ENCODE assay signal across 1 cellular context in the genomic region with DNA sequence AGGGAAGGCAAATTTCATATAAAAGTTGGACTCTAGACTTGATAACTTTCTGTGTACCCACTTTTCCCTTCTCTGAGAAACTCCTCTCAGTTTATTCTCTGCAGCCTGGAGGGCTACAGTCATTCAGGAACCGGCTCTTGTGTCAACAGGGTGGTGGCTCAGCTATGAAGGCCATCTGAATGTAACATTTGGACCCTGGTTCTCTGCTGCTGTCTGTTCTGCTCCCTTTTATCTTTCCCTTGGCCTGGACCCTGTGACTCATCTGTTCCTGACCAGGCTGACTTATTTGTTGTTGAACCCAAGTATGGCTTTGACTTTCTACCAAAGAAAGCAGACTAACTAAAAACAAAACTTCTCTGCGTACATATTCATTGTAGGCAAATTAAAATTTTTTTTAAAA.
TF ChIP-seq lines count a peak whose summit lies in the region.

No MANE protein-coding gene starts in this region.

TF ChIP-seq in HepG2, 621 proteins besides CTCF, POLR2A, EP300 and RAD21 (continued from another document and continues in another):
- TF ChIP-seq, protein P1, sequence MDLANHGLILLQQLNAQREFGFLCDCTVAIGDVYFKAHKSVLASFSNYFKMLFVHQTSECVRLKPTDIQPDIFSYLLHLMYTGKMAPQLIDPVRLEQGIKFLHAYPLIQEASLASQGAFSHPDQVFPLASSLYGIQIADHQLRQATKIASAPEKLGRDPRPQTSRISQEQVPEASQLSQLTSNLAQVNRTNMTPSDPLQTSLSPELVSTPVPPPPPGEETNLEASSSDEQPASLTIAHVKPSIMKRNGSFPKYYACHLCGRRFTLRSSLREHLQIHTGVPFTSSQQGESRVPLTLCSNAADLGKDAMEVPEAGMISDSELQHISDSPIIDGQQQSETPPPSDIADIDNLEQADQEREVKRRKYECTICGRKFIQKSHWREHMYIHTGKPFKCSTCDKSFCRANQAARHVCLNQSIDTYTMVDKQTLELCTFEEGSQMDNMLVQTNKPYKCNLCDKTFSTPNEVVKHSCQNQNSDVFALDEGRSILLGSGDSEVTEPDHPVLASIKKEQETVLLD (CRISPR knock-in tag; IDR thresholded peaks at IDR 0.05; ENCODE audit: low read depth) = no peak
- TF ChIP-seq ZNF333 (CRISPR knock-in tag; IDR thresholded peaks at IDR 0.05; ENCODE audit: borderline replicate concordance) = no peak
- TF ChIP-seq ZNF124 (CRISPR knock-in tag; IDR thresholded peaks at IDR 0.05) = peak; percentile 87
- peak; percentile 94 for TF ChIP-seq RCOR2 (CRISPR knock-in tag; IDR thresholded peaks at IDR 0.05)
- peak; percentile 66; the same call in 1 of the 2 replicates for TF ChIP-seq NR2F6 (IDR thresholded peaks at IDR 0.05)
- peak; percentile 74 for TF ChIP-seq NR2F6 (CRISPR knock-in tag; IDR thresholded peaks at IDR 0.05)
- TF ChIP-seq ZNF672 (CRISPR knock-in tag; IDR thresholded peaks at IDR 0.05) = no peak
- peak; percentile 31 for TF ChIP-seq TBL1XR1 (IDR thresholded peaks at IDR 0.05; ENCODE audit: borderline replicate concordance, low read length, partially characterized antibody)
- TF ChIP-seq ADNP (CRISPR knock-in tag; IDR thresholded peaks at IDR 0.05) = no peak
- no peak; the same call in 1 of the 2 replicates for TF ChIP-seq HHEX (CRISPR knock-in tag; IDR thresholded peaks at IDR 0.05)
- no peak for TF ChIP-seq ZFP36 (IDR thresholded peaks at IDR 0.05; ENCODE audit: borderline replicate concordance, low read depth, low read length, partially characterized antibody)
- no peak for TF ChIP-seq SRY (CRISPR knock-in tag; IDR thresholded peaks at IDR 0.05)
- no peak for TF ChIP-seq ZNF230 (CRISPR knock-in tag; IDR thresholded peaks at IDR 0.05)
- TF ChIP-seq FOXM1 (CRISPR knock-in tag; IDR thresholded peaks at IDR 0.05) = no peak
- TF ChIP-seq, protein P2, sequence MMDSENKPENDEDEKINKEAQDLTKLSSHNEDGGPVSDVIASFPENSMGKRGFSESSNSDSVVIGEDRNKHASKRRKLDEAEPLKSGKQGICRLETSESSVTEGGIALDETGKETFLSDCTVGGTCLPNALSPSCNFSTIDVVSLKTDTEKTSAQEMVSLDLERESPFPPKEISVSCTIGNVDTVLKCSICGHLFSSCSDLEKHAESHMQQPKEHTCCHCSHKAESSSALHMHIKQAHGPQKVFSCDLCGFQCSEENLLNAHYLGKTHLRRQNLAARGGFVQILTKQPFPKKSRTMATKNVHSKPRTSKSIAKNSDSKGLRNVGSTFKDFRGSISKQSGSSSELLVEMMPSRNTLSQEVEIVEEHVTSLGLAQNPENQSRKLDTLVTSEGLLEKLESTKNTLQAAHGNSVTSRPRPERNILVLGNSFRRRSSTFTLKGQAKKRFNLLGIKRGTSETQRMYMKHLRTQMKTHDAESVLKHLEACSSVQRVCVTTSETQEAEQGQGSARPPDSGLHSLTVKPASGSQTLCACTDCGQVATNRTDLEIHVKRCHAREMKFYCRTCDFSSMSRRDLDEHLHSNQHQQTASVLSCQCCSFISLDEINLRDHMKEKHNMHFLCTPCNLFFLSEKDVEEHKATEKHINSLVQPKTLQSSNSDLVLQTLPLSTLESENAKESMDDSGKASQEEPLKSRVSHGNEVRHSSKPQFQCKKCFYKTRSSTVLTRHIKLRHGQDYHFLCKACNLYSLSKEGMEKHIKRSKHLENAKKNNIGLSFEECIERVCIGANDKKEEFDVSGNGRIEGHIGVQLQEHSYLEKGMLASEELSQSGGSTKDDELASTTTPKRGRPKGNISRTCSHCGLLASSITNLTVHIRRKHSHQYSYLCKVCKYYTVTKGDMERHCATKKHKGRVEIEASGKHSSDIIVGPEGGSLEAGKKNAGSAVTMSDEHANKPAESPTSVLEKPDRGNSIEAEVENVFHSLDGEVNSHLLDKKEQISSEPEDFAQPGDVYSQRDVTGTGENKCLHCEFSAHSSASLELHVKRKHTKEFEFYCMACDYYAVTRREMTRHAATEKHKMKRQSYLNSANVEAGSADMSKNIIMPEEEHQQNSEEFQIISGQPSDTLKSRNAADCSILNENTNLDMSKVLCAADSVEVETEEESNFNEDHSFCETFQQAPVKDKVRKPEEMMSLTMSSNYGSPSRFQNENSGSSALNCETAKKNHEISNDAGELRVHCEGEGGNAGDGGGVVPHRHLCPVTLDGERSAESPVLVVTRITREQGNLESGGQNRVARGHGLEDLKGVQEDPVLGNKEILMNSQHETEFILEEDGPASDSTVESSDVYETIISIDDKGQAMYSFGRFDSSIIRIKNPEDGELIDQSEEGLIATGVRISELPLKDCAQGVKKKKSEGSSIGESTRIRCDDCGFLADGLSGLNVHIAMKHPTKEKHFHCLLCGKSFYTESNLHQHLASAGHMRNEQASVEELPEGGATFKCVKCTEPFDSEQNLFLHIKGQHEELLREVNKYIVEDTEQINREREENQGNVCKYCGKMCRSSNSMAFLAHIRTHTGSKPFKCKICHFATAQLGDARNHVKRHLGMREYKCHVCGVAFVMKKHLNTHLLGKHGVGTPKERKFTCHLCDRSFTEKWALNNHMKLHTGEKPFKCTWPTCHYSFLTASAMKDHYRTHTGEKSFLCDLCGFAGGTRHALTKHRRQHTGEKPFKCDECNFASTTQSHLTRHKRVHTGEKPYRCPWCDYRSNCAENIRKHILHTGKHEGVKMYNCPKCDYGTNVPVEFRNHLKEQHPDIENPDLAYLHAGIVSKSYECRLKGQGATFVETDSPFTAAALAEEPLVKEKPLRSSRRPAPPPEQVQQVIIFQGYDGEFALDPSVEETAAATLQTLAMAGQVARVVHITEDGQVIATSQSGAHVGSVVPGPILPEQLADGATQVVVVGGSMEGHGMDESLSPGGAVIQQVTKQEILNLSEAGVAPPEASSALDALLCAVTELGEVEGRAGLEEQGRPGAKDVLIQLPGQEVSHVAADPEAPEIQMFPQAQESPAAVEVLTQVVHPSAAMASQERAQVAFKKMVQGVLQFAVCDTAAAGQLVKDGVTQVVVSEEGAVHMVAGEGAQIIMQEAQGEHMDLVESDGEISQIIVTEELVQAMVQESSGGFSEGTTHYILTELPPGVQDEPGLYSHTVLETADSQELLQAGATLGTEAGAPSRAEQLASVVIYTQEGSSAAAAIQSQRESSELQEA (CRISPR knock-in tag; IDR thresholded peaks at IDR 0.05; ENCODE audit: not compliant biosample characterization) = no peak
- TF ChIP-seq, protein P3, sequence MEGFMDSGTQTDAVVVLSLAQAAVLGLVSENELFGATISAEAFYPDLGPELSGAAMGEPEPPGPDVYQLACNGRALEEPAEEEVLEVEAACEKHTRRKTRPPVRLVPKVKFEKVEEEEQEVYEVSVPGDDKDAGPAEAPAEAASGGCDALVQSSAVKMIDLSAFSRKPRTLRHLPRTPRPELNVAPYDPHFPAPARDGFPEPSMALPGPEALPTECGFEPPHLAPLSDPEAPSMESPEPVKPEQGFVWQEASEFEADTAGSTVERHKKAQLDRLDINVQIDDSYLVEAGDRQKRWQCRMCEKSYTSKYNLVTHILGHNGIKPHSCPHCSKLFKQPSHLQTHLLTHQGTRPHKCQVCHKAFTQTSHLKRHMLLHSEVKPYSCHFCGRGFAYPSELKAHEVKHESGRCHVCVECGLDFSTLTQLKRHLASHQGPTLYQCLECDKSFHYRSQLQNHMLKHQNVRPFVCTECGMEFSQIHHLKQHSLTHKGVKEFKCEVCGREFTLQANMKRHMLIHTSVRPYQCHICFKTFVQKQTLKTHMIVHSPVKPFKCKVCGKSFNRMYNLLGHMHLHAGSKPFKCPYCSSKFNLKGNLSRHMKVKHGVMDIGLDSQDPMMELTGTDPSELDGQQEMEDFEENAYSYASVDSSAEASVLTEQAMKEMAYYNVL (CRISPR knock-in tag; IDR thresholded peaks at IDR 0.05; ENCODE audit: borderline replicate concordance) = peak; percentile 99
- no peak for TF ChIP-seq ZNF776 (CRISPR knock-in tag; IDR thresholded peaks at IDR 0.05)
- no peak for TF ChIP-seq FIP1L1 (IDR thresholded peaks at IDR 0.05; ENCODE audit: borderline replicate concordance, insufficient read depth, low read depth, low read length)
- TF ChIP-seq ZNF850 (CRISPR knock-in tag; conservative IDR thresholded peaks at IDR 0.05) = no peak
- TF ChIP-seq CBX2 (IDR thresholded peaks at IDR 0.05; ENCODE audit: low read depth, low read length) = no peak
- no peak for TF ChIP-seq CBX2 (CRISPR knock-in tag; IDR thresholded peaks at IDR 0.05; ENCODE audit: low read depth)
- peak; percentile 97 for TF ChIP-seq ZNF7 (CRISPR knock-in tag; IDR thresholded peaks at IDR 0.05)
- no peak for TF ChIP-seq SP4 (CRISPR knock-in tag; IDR thresholded peaks at IDR 0.05)
- TF ChIP-seq PPARG (CRISPR knock-in tag; conservative IDR thresholded peaks at IDR 0.05) = peak; percentile 61; the same call in 1 of the 2 replicates
- peak; percentile 96 for TF ChIP-seq RFX5 (IDR thresholded peaks at IDR 0.05; ENCODE audit: low read depth, low read length)
- TF ChIP-seq ZNF563 (CRISPR knock-in tag; IDR thresholded peaks at IDR 0.05) = no peak
- no peak for TF ChIP-seq GPN1 (CRISPR knock-in tag; IDR thresholded peaks at IDR 0.05; ENCODE audit: borderline replicate concordance)
- TF ChIP-seq MTA3 (CRISPR knock-in tag; IDR thresholded peaks at IDR 0.05) = no peak
- 0 out of 2 replicates have a peak, but pooled peaks have one; percentile 51 for TF ChIP-seq ZNF335 (CRISPR knock-in tag; IDR thresholded peaks at IDR 0.05)
- TF ChIP-seq POGZ (CRISPR knock-in tag; IDR thresholded peaks at IDR 0.05) = peak; percentile 92
- no peak for TF ChIP-seq PHF5A (CRISPR knock-in tag; IDR thresholded peaks at IDR 0.05; ENCODE audit: low read depth, unreplicated experiment)
- no peak for TF ChIP-seq SATB2 (CRISPR knock-in tag; IDR thresholded peaks at IDR 0.05)
- no peak for TF ChIP-seq TBP (CRISPR knock-in tag; IDR thresholded peaks at IDR 0.05)
- no peak for TF ChIP-seq ZNF44 (CRISPR knock-in tag; IDR thresholded peaks at IDR 0.05)
- TF ChIP-seq PRPF4 (IDR thresholded peaks at IDR 0.05; ENCODE audit: low read depth, low read length, poor library complexity, severe bottlenecking) = no peak
- no peak for TF ChIP-seq PCBP2 (optimal IDR thresholded peaks at IDR 0.05; ENCODE audit: low read depth, low read length, poor library complexity, severe bottlenecking)
- TF ChIP-seq KDM4B (CRISPR knock-in tag; IDR thresholded peaks at IDR 0.05) = 0 out of 2 replicates have a peak, but pooled peaks have one; percentile 72
- TF ChIP-seq, protein P4, sequence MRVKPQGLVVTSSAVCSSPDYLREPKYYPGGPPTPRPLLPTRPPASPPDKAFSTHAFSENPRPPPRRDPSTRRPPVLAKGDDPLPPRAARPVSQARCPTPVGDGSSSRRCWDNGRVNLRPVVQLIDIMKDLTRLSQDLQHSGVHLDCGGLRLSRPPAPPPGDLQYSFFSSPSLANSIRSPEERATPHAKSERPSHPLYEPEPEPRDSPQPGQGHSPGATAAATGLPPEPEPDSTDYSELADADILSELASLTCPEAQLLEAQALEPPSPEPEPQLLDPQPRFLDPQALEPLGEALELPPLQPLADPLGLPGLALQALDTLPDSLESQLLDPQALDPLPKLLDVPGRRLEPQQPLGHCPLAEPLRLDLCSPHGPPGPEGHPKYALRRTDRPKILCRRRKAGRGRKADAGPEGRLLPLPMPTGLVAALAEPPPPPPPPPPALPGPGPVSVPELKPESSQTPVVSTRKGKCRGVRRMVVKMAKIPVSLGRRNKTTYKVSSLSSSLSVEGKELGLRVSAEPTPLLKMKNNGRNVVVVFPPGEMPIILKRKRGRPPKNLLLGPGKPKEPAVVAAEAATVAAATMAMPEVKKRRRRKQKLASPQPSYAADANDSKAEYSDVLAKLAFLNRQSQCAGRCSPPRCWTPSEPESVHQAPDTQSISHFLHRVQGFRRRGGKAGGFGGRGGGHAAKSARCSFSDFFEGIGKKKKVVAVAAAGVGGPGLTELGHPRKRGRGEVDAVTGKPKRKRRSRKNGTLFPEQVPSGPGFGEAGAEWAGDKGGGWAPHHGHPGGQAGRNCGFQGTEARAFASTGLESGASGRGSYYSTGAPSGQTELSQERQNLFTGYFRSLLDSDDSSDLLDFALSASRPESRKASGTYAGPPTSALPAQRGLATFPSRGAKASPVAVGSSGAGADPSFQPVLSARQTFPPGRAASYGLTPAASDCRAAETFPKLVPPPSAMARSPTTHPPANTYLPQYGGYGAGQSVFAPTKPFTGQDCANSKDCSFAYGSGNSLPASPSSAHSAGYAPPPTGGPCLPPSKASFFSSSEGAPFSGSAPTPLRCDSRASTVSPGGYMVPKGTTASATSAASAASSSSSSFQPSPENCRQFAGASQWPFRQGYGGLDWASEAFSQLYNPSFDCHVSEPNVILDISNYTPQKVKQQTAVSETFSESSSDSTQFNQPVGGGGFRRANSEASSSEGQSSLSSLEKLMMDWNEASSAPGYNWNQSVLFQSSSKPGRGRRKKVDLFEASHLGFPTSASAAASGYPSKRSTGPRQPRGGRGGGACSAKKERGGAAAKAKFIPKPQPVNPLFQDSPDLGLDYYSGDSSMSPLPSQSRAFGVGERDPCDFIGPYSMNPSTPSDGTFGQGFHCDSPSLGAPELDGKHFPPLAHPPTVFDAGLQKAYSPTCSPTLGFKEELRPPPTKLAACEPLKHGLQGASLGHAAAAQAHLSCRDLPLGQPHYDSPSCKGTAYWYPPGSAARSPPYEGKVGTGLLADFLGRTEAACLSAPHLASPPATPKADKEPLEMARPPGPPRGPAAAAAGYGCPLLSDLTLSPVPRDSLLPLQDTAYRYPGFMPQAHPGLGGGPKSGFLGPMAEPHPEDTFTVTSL (CRISPR knock-in tag; IDR thresholded peaks at IDR 0.05; ENCODE audit: borderline replicate concordance) = peak; percentile 100
- TF ChIP-seq, protein P5, sequence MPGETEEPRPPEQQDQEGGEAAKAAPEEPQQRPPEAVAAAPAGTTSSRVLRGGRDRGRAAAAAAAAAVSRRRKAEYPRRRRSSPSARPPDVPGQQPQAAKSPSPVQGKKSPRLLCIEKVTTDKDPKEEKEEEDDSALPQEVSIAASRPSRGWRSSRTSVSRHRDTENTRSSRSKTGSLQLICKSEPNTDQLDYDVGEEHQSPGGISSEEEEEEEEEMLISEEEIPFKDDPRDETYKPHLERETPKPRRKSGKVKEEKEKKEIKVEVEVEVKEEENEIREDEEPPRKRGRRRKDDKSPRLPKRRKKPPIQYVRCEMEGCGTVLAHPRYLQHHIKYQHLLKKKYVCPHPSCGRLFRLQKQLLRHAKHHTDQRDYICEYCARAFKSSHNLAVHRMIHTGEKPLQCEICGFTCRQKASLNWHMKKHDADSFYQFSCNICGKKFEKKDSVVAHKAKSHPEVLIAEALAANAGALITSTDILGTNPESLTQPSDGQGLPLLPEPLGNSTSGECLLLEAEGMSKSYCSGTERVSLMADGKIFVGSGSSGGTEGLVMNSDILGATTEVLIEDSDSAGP (CRISPR knock-in tag; IDR thresholded peaks at IDR 0.05; ENCODE audit: borderline replicate concordance) = no peak
- TF ChIP-seq, protein P6, sequence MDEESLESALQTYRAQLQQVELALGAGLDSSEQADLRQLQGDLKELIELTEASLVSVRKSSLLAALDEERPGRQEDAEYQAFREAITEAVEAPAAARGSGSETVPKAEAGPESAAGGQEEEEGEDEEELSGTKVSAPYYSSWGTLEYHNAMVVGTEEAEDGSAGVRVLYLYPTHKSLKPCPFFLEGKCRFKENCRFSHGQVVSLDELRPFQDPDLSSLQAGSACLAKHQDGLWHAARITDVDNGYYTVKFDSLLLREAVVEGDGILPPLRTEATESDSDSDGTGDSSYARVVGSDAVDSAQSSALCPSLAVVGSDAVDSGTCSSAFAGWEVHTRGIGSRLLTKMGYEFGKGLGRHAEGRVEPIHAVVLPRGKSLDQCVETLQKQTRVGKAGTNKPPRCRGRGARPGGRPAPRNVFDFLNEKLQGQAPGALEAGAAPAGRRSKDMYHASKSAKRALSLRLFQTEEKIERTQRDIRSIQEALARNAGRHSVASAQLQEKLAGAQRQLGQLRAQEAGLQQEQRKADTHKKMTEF (CRISPR knock-in tag; IDR thresholded peaks at IDR 0.05) = peak; percentile 90
